In genomic region chr18:66196805-66197204, GRCh38 we compare ENCODE assay signal across 23 cellular contexts.
DNase-seq lines count a peak whose midpoint lies in the region; ATAC-seq and TF ChIP-seq lines count a peak whose summit lies in the region.
"Had no signal": no experiment of that assay in that cellular context is flagged by ENCODE, and none has a peak within 500 bp of the region (broad histone marks: within the 10 kb centered on the region; RNA-seq: fewer than 3 reads in every experiment).

No MANE protein-coding gene starts in this region.

- H3K4me3 Mint-ChIP-seq in GM23338 = no peak overlapping the region
- H3K4me3 Mint-ChIP-seq: CD8-positive, alpha-beta T cell had no signal

- in situ Hi-C loops in G401 (cut with HindIII; ENCODE audit: low sequenced_read_pairs) = no loop called here

- no peaks in the 10 kb centered on the region for H3K27me3 ChIP-seq in BLaER1
- H3K27me3 ChIP-seq in GM23338 (ENCODE audit: insufficient read depth) = no peaks in the 10 kb centered on the region
- H3K27me3 ChIP-seq in body of pancreas = no peaks in the 10 kb centered on the region
- no peaks in the 10 kb centered on the region for H3K27me3 ChIP-seq in BE2C
- H3K27me3 ChIP-seq: BLaER1 treated with 17β-estradiol and CSF1 and Interleukin-3, amounts not matched to agents 10 nM and 100 nM had no signal

- TF ChIP-seq CTCF in GM23338 (conservative IDR thresholded peaks at IDR 0.05; ENCODE audit: low read depth in 2 of 2) (no peak), body of pancreas (IDR thresholded peaks at IDR 0.05) (no peak), BE2C (IDR thresholded peaks at IDR 0.05; ENCODE audit: low read depth, low read length) (no peak)

- H3K27me3 Mint-ChIP-seq in GM23338 (ENCODE audit: insufficient read depth, low read depth, poor library complexity) = no peaks in the 10 kb centered on the region

- no peak overlapping the region for H3K27ac ChIP-seq in BLaER1
- H3K27ac ChIP-seq in GM23338 (ENCODE audit: low read depth) = no peak overlapping the region
- H3K27ac ChIP-seq in body of pancreas = no peak overlapping the region
- H3K27ac ChIP-seq: 22Rv1; A549; BLaER1 treated with 17β-estradiol and CSF1 and Interleukin-3, amounts not matched to agents 10 nM and 100 nM had no signal

- H3F3A ChIP-seq in GM23338 (replicated peaks; ENCODE audit: low read depth) = no peaks in the 10 kb centered on the region

- H3K9me2 ChIP-seq in GM23338 (ENCODE audit: insufficient read depth) = no peaks in the 10 kb centered on the region

- peak overlapping the region; percentile 32; the same call in 1 of the 2 replicates for H3K27ac Mint-ChIP-seq in GM23338
- H3K27ac Mint-ChIP-seq: CD8-positive, alpha-beta T cell had no signal

- H4K20me1 ChIP-seq in BLaER1 (no peaks in the 10 kb centered on the region), GM23338 (replicated peaks; ENCODE audit: insufficient read depth) (no peaks in the 10 kb centered on the region)
- H4K20me1 ChIP-seq: BLaER1 treated with 17β-estradiol and CSF1 and Interleukin-3, amounts not matched to agents 10 nM and 100 nM had no signal

- no peak for TF ChIP-seq POLR2A in body of pancreas (IDR thresholded peaks at IDR 0.05)

- DNase-seq in GM23338 (ENCODE audit: low spot score) = no peak
- peak; percentile 57 for DNase-seq in NAMALWA (ENCODE audit: low spot score)
- no peak for DNase-seq in G401 (ENCODE audit: low spot score)
- DNase-seq in activated T-cell treated with anti-CD3 and anti-CD28 coated beads for 4 hours = no peak
- DNase-seq in body of pancreas = no peak
- DNase-seq in BE2C = no peak
- DNase-seq: AML-193; Calu3; CD8-positive, alpha-beta T cell; DMS 273 treated with DMSO at 0.1 percent for 48 hours; DMS53; DND-41; GDM1; GOT3; H7; IMR-90; Karpas-422 had no signal

- H3K9me3 ChIP-seq in BLaER1 (no peaks in the 10 kb centered on the region), body of pancreas (no peaks in the 10 kb centered on the region), BE2C (no peaks in the 10 kb centered on the region)
- H3K9me3 ChIP-seq: A549; BLaER1 treated with 17β-estradiol and CSF1 and Interleukin-3, amounts not matched to agents 10 nM and 100 nM had no signal

- intact Hi-C loops in body of pancreas (cut with DNase I) = no loop called here

- no peak for ATAC-seq in GM23338
- ATAC-seq in HG03442 (IDR thresholded peaks at IDR 0.05; ENCODE audit: unreplicated experiment) = peak; percentile 47
- ATAC-seq in body of pancreas = no peak
- ATAC-seq: A549; CD8-positive, alpha-beta T cell; K562 had no signal

- 0 to 4% methylated on average over 1 of the region's 1 CpG for WGBS in body of pancreas, 2 donors

- H3K4me2 ChIP-seq in BLaER1 = peak overlapping the region; percentile 28; the same call in 1 of the 2 replicates
- no peak overlapping the region for H3K4me2 ChIP-seq in GM23338
- H3K4me2 ChIP-seq: A549 had no signal

- H3K4me1 Mint-ChIP-seq in GM23338 = peaks cover 5% of the 10 kb centered on the region; the same call in 2 of the 3 replicates

- H3K36me3 Mint-ChIP-seq in GM23338 (ENCODE audit: low read depth) = no peaks in the 10 kb centered on the region
- H3K36me3 Mint-ChIP-seq: CD8-positive, alpha-beta T cell had no signal

- no peak overlapping the region for H3K9ac ChIP-seq in BLaER1
- H3K9ac ChIP-seq: BLaER1 treated with 17β-estradiol and CSF1 and Interleukin-3, amounts not matched to agents 10 nM and 100 nM had no signal

- H3K4me3 ChIP-seq in BLaER1 (no peak overlapping the region), GM23338 (no peak overlapping the region), body of pancreas (no peak overlapping the region), BE2C (ENCODE audit: low read depth, low read length) (no peak overlapping the region)
- H3K4me3 ChIP-seq: A549; BLaER1 treated with 17β-estradiol and CSF1 and Interleukin-3, amounts not matched to agents 10 nM and 100 nM; K562 had no signal

- no peaks in the 10 kb centered on the region for H3K36me3 ChIP-seq in BLaER1
- H3K36me3 ChIP-seq in GM23338 (ENCODE audit: insufficient read depth) = no peaks in the 10 kb centered on the region
- no peaks in the 10 kb centered on the region for H3K36me3 ChIP-seq in body of pancreas (replicated peaks in 1 of 2; ENCODE audit: insufficient read depth in 1 of 2, low read depth in 2 of 2)
- no peaks in the 10 kb centered on the region for H3K36me3 ChIP-seq in BE2C
- H3K36me3 ChIP-seq: BLaER1 treated with 17β-estradiol and CSF1 and Interleukin-3, amounts not matched to agents 10 nM and 100 nM had no signal

- H3K4me1 ChIP-seq in BLaER1 (peaks cover 9% of the 10 kb centered on the region), GM23338 (ENCODE audit: insufficient read depth) (peaks cover 4% of the 10 kb centered on the region; the same call in 1 of the 2 replicates), body of pancreas (no peaks in the 10 kb centered on the region), BE2C (no peaks in the 10 kb centered on the region)
- H3K4me1 ChIP-seq: A549 had no signal

- H2AFZ ChIP-seq in GM23338 = no peak overlapping the region

- H3K9me3 Mint-ChIP-seq in GM23338 = no peaks in the 10 kb centered on the region

- H3K79me2 ChIP-seq in GM23338 (replicated peaks; ENCODE audit: insufficient read depth) = no peaks in the 10 kb centered on the region

TF ChIP-seq in GM23338, 12 proteins besides CTCF, POLR2A, EP300 and RAD21 (continues in another document):
- TF ChIP-seq ZNF331 (CRISPR knock-in tag; IDR thresholded peaks at IDR 0.05; ENCODE audit: low read depth) = no peak
- no peak for TF ChIP-seq NANOG (IDR thresholded peaks at IDR 0.05; ENCODE audit: borderline replicate concordance)
- no peak for TF ChIP-seq JUNB (IDR thresholded peaks at IDR 0.05; ENCODE audit: unreplicated experiment)
- TF ChIP-seq EZH2 (IDR thresholded peaks at IDR 0.05; ENCODE audit: low read depth, unreplicated experiment) = no peak
- TF ChIP-seq CREB1 (CRISPR knock-in tag; IDR thresholded peaks at IDR 0.05; ENCODE audit: low read depth) = no peak
- no peak for TF ChIP-seq REST (IDR thresholded peaks at IDR 0.05; ENCODE audit: unreplicated experiment)
- TF ChIP-seq ZNF114 (CRISPR knock-in tag; IDR thresholded peaks at IDR 0.05) = no peak
- TF ChIP-seq ETS1 (IDR thresholded peaks at IDR 0.05) = no peak
